ENCODE assay signal across 32 cellular contexts in genomic region chr5:16800477-16800876, GRCh38.
"Had no signal": no experiment of that assay in that cellular context is flagged by ENCODE, and none has a peak within 500 bp of the region (broad histone marks: within the 10 kb centered on the region; RNA-seq: fewer than 3 reads in every experiment).

No MANE protein-coding gene starts in this region.

- H3K27me3 Mint-ChIP-seq: activated CD4-positive, alpha-beta T cell treated with anti-CD3 and anti-CD28 coated beads, Interleukin-2, amount 10 ng/mL, durations not matched to agents 7 days and 5 days had no signal

- H3K27ac ChIP-seq: adrenal gland, body of pancreas, breast epithelium, Peyer's patch, RWPE1 had no signal

- H3K4me1 ChIP-seq: adrenal gland, body of pancreas, breast epithelium, Peyer's patch had no signal

- H3K27me3 ChIP-seq: adrenal gland, body of pancreas, breast epithelium, Peyer's patch had no signal

- H3K4me3 ChIP-seq: adrenal gland, body of pancreas, breast epithelium, Peyer's patch had no signal

- H3K9me3 Mint-ChIP-seq: activated CD4-positive, alpha-beta T cell treated with anti-CD3 and anti-CD28 coated beads, Interleukin-2, amount 10 ng/mL, durations not matched to agents 7 days and 5 days; activated naive CD4-positive, alpha-beta T cell treated with anti-CD3 and anti-CD28 coated beads for 36 hours; activated naive CD4-positive, alpha-beta T cell treated with anti-CD3 and anti-CD28 coated beads, Interleukin-2, amount 50 U/mL, for 72 hours; activated T-cell treated with anti-CD3 and anti-CD28 coated beads, Interleukin-2, amount 50 U/mL, for 24 hours; activated T-helper 2 cell treated with anti-CD3 and anti-CD28 coated beads, Interferon-gamma antibody, Interleukin-2, Interleukin-4, amounts not matched to agents 10 μg/mL and 5 μg/mL and 100 μg/mL, durations not matched to agents 14 hours and 24 hours and 36 hours had no signal

- ATAC-seq: activated CD4-positive, alpha-beta T cell treated with anti-CD3 and anti-CD28 coated beads for 36 hours; activated CD4-positive, CD25-positive, alpha-beta regulatory T cell treated with anti-CD3 and anti-CD28 coated beads, Interleukin-2, amount 50 U/mL, for 24 hours; activated CD8-positive, alpha-beta T cell treated with anti-CD3 and anti-CD28 coated beads, Interleukin-2, amount 10 ng/mL, durations not matched to agents 7 days and 5 days; activated naive CD4-positive, alpha-beta T cell treated with anti-CD3 and anti-CD28 coated beads, Interleukin-2, amount 50 U/mL, for 72 hours; body of pancreas; PC-3; Right ventricle myocardium inferior; WTC11 had no signal

- H3K4me3 Mint-ChIP-seq: activated CD4-positive, alpha-beta T cell treated with anti-CD3 and anti-CD28 coated beads for 36 hours; activated CD4-positive, alpha-beta T cell treated with anti-CD3 and anti-CD28 coated beads, Interleukin-2, amount 10 ng/mL, durations not matched to agents 7 days and 5 days; activated CD8-positive, alpha-beta T cell treated with anti-CD3 and anti-CD28 coated beads, Interleukin-2, amount 10 ng/mL, durations not matched to agents 7 days and 5 days; activated naive CD4-positive, alpha-beta T cell treated with anti-CD3 and anti-CD28 coated beads for 36 hours; activated T-cell treated with anti-CD3 and anti-CD28 coated beads, Interleukin-2, amount 50 U/mL, for 24 hours; WTC11 had no signal

- DNase-seq: activated CD4-positive, alpha-beta T cell treated with anti-CD3 and anti-CD28 coated beads for 36 hours; activated CD4-positive, alpha-beta T cell treated with anti-CD3 and anti-CD28 coated beads, Interleukin-2, amount 10 ng/mL, durations not matched to agents 7 days and 5 days; activated CD4-positive, alpha-beta T cell treated with anti-CD3 and anti-CD28 coated beads, Interleukin-2, amount 50 U/mL, for 48 hours; activated CD8-positive, alpha-beta T cell treated with anti-CD3 and anti-CD28 coated beads, Interleukin-2, amount 10 ng/mL, durations not matched to agents 7 days and 5 days; activated gamma-delta T cell; activated naive CD4-positive, alpha-beta T cell treated with anti-CD3 and anti-CD28 coated beads for 36 hours; activated T-cell treated with anti-CD3 and anti-CD28 coated beads, Interleukin-2, amount 50 U/mL, for 24 hours; body of pancreas; NCI-H1092 treated with DMSO at 0.1 percent for 48 hours; NCI-H1417; NCI-H187; NCI-H2029 treated with DMSO at 0.1 percent for 48 hours; NCI-H2107; NCI-H510A; NCI-H526; NCI-H748 treated with DMSO at 0.1 percent for 48 hours; NK-92 treated with Interleukin-12 subunit alpha and Interleukin-12 subunit beta, amount 100 ng/mL, for 24 hours; PC-3; Peyer's patch; SIG-M5; SW 1271; T-helper 1 cell; T-helper 2 cell; T-helper 9 cell had no signal

- H3K9me3 ChIP-seq: adrenal gland, body of pancreas, breast epithelium, Peyer's patch had no signal

- H3K27ac Mint-ChIP-seq: activated CD4-positive, alpha-beta T cell treated with anti-CD3 and anti-CD28 coated beads for 36 hours; activated CD4-positive, alpha-beta T cell treated with anti-CD3 and anti-CD28 coated beads, Interleukin-2, amount 10 ng/mL, durations not matched to agents 7 days and 5 days; activated CD8-positive, alpha-beta T cell treated with anti-CD3 and anti-CD28 coated beads, Interleukin-2, amount 10 ng/mL, durations not matched to agents 7 days and 5 days; activated naive CD4-positive, alpha-beta T cell treated with anti-CD3 and anti-CD28 coated beads for 36 hours; activated naive CD4-positive, alpha-beta T cell treated with anti-CD3 and anti-CD28 coated beads, Interleukin-2, amount 50 U/mL, for 72 hours; activated T-cell treated with anti-CD3 and anti-CD28 coated beads, Interleukin-2, amount 50 U/mL, for 24 hours; activated T-helper 2 cell treated with anti-CD3 and anti-CD28 coated beads, Interferon-gamma antibody, Interleukin-2, Interleukin-4, amounts not matched to agents 10 μg/mL and 5 μg/mL and 100 μg/mL, durations not matched to agents 14 hours and 24 hours and 36 hours; WTC11 had no signal

- H3K36me3 ChIP-seq: adrenal gland, breast epithelium, Peyer's patch had no signal

- H3K4me1 Mint-ChIP-seq: activated CD4-positive, alpha-beta T cell treated with anti-CD3 and anti-CD28 coated beads for 36 hours; activated CD4-positive, alpha-beta T cell treated with anti-CD3 and anti-CD28 coated beads, Interleukin-2, amount 10 ng/mL, durations not matched to agents 7 days and 5 days had no signal

- H3K36me3 Mint-ChIP-seq: activated naive CD4-positive, alpha-beta T cell treated with anti-CD3 and anti-CD28 coated beads, Interleukin-2, amount 50 U/mL, for 72 hours had no signal
